ENCODE assay signal across 21 cellular contexts in genomic region chr21:20661745-20662470, GRCh38.
DNase-seq lines count a peak whose midpoint lies in the region; ATAC-seq and TF ChIP-seq lines count a peak whose summit lies in the region.
"Had no signal": no experiment of that assay in that cellular context is flagged by ENCODE, and none has a peak within 500 bp of the region (broad histone marks: within the 10 kb centered on the region; RNA-seq: fewer than 3 reads in every experiment).

No MANE protein-coding gene starts in this region.

- no TSS peak for BruUV-seq in Calu3 (replicated peaks; lab: Mats Ljungman, UMichigan)

- no peaks in the 10 kb centered on the region for H3K27me3 Mint-ChIP-seq in Calu3 (ENCODE audit: unreplicated experiment)
- H3K27me3 Mint-ChIP-seq: natural killer cell treated with Interleukin-12 subunit alpha and Interleukin-12 subunit beta and Interleukin-15 and Interleukin-18, amount 100 ng/mL, for 72 hours had no signal

- H3K4me3 Mint-ChIP-seq in Calu3 (ENCODE audit: low read depth, unreplicated experiment), result no peak overlapping the region
- H3K4me3 Mint-ChIP-seq: activated T-helper 1 cell treated with anti-CD3 and anti-CD28 coated beads, Interleukin-12 subunit alpha, Interleukin-12 subunit beta, Interleukin-2, Interleukin-4 antibody, amounts not matched to agents 30 ng/mL and 10 ng/mL and 1 ng/mL, durations not matched to agents 14 hours and 24 hours and 36 hours; natural killer cell treated with Interleukin-12 subunit alpha and Interleukin-12 subunit beta and Interleukin-15 and Interleukin-18, amount 100 ng/mL, for 72 hours had no signal

- H3K27ac Mint-ChIP-seq in Calu3 (ENCODE audit: unreplicated experiment), result no peak overlapping the region
- H3K27ac Mint-ChIP-seq: activated naive CD4-positive, alpha-beta T cell treated with anti-CD3 and anti-CD28 coated beads, Interleukin-2, amount 50 U/mL, for 72 hours; activated T-helper 1 cell treated with anti-CD3 and anti-CD28 coated beads, Interleukin-12 subunit alpha, Interleukin-12 subunit beta, Interleukin-2, Interleukin-4 antibody, amounts not matched to agents 30 ng/mL and 10 ng/mL and 1 ng/mL, durations not matched to agents 14 hours and 24 hours and 36 hours; natural killer cell treated with Interleukin-12 subunit alpha and Interleukin-12 subunit beta and Interleukin-15 and Interleukin-18, amount 100 ng/mL, for 72 hours had no signal

- TF ChIP-seq CTCF in mucosa of descending colon (IDR thresholded peaks at IDR 0.05) (no peak), Calu3 (IDR thresholded peaks at IDR 0.05; ENCODE audit: unreplicated experiment) (no peak)

- intact Hi-C loops in mucosa of descending colon (cut with DNase I, micrococcal nuclease), result no loop called here
- intact Hi-C loops in Calu3 (cut with micrococcal nuclease; ENCODE audit: unreplicated experiment), result no loop called here

- H3K36me3 ChIP-seq in mucosa of descending colon (ENCODE audit: low read depth), result no peaks in the 10 kb centered on the region
- H3K36me3 ChIP-seq: prostate gland, transverse colon had no signal

- H3K4me1 Mint-ChIP-seq in Calu3 (ENCODE audit: low read depth, unreplicated experiment), result no peaks in the 10 kb centered on the region

- peaks cover 6% of the 10 kb centered on the region for H3K9me3 Mint-ChIP-seq in Calu3 (ENCODE audit: low read depth, unreplicated experiment)

- DNase-seq in NCI-H1417 (lab: John Stamatoyannopoulos, UW), result peak in 2 of 3 experiments; percentile 74 to 76
- DNase-seq in NCI-H1417 treated with DMSO at 0.1 percent for 48 hours (lab: John Stamatoyannopoulos, UW), result no peak
- peak; percentile 61 for DNase-seq in NCI-H748 (lab: John Stamatoyannopoulos, UW; ENCODE audit: unreplicated experiment)
- DNase-seq in iPS DF 4.7 (ENCODE audit: extremely low read depth, low spot score), result peak; percentile 89
- DNase-seq in DMS 273 (lab: John Stamatoyannopoulos, UW; ENCODE audit: unreplicated experiment), result no peak
- no peak for DNase-seq in mucosa of descending colon
- DNase-seq in Calu3, result no peak
- DNase-seq: GDM1; head of caudate nucleus; kidney glomerular epithelial cell; NCI-H2029 treated with DMSO at 0.1 percent for 48 hours; NCI-H82; stimulated activated naive CD8-positive, alpha-beta T cell treated with anti-CD3 and anti-CD28 coated beads, Interleukin-15, Interleukin-2, amounts not matched to agents 100 U/mL and 50 U/mL, for 24 hours; transverse colon had no signal

- H3K36me3 Mint-ChIP-seq in Calu3 (ENCODE audit: insufficient read depth, unreplicated experiment), result no peaks in the 10 kb centered on the region
- H3K36me3 Mint-ChIP-seq: activated naive CD4-positive, alpha-beta T cell treated with anti-CD3 and anti-CD28 coated beads, Interleukin-2, amount 50 U/mL, for 72 hours had no signal

- H3K9me3 ChIP-seq in mucosa of descending colon, result peaks cover 4% of the 10 kb centered on the region
- H3K9me3 ChIP-seq: prostate gland, transverse colon had no signal

- CTCF ChIA-PET in Calu3 (lab: Charles Lee), result no interaction called here

- no peak overlapping the region for H3K4me3 ChIP-seq in mucosa of descending colon
- H3K4me3 ChIP-seq: prostate gland, transverse colon had no signal

- H3K4me1 ChIP-seq in mucosa of descending colon (ENCODE audit: low read depth), result no peaks in the 10 kb centered on the region
- H3K4me1 ChIP-seq: prostate gland, transverse colon had no signal

- no peak for ATAC-seq in HG03460 (IDR thresholded peaks at IDR 0.05; ENCODE audit: unreplicated experiment)
- no peak for ATAC-seq in mucosa of descending colon
- ATAC-seq: activated CD4-positive, CD25-positive, alpha-beta regulatory T cell treated with anti-CD3 and anti-CD28 coated beads, Interleukin-2, amount 50 U/mL, for 24 hours; activated naive CD4-positive, alpha-beta T cell treated with anti-CD3 and anti-CD28 coated beads, Interleukin-2, amount 50 U/mL, for 72 hours; natural killer cell treated with Interleukin-12 subunit alpha and Interleukin-12 subunit beta and Interleukin-15 and Interleukin-18, amount 100 ng/mL, for 72 hours; Panc1; stimulated activated naive CD8-positive, alpha-beta T cell treated with anti-CD3 and anti-CD28 coated beads, Interleukin-15, Interleukin-2, amounts not matched to agents 100 U/mL and 50 U/mL, for 24 hours had no signal

Comparison
In these comparisons a context has a peak if more than half of its experiments do, and no peak if none do; other contexts are left out.
1. DNase-seq: peak in NCI-H1417 (2 of 3), NCI-H748 (single experiment) and iPS DF 4.7 (single experiment); none in NCI-H1417 treated with DMSO at 0.1 percent for 48 hours (single experiment), DMS 273 (single experiment), mucosa of descending colon (0 of 3) and Calu3 (single experiment).